In the genomic region with DNA sequence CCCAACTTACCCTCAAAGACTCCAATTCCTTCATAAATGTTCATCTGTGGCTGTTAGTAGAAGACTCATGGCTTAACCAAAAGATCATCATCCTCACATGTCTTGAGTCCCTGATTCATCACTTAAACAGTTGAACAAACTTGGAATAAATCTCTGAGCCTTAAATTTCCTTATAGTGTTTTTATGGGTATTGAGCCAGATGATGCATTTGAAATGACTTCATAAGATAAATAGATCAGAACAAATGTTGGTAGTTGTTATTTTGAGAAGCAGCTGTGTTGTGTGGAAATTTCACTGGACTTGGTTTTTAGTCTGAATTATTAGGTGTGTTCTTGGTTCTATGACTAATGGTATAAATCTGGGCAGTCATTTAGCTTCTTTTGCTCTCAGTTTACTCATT, we compare ENCODE assay signal across 19 cellular contexts.
A peak's percentile ranks its signal among the peaks of the same experiment; 100 is the strongest.
DNase-seq lines count a peak whose midpoint lies in the region; ATAC-seq, FAIRE-seq and TF ChIP-seq lines count a peak whose summit lies in the region.
"Had no signal": no experiment of that assay in that cellular context is flagged by ENCODE, and none has a peak within 500 bp of the region (broad histone marks: within the 10 kb centered on the region; RNA-seq: fewer than 3 reads in every experiment).

No MANE protein-coding gene starts in this region.

- H3K4me1 ChIP-seq in endothelial cell of umbilical vein (ENCODE audit: control insufficient read depth, extremely low read depth, insufficient read depth, low read length) (no peaks in the 10 kb centered on the region), mesenchymal stem cell (ENCODE audit: control insufficient read depth, insufficient read depth, low read depth, low read length) (no peaks in the 10 kb centered on the region), SK-N-SH (ENCODE audit: control insufficient read depth in 1 of 2, insufficient read depth in 2 of 2, low read depth in 1 of 2, low read length in 1 of 2) (no peaks in the 10 kb centered on the region)
- H3K4me1 ChIP-seq: right lobe of liver had no signal

- TF ChIP-seq RAD21 in SK-N-SH (IDR thresholded peaks at IDR 0.05; ENCODE audit: low read length), result no peak

- no peaks in the 10 kb centered on the region for H3K79me2 ChIP-seq in endothelial cell of umbilical vein (ENCODE audit: control insufficient read depth, insufficient read depth, low read length)
- no peaks in the 10 kb centered on the region for H3K79me2 ChIP-seq in SK-N-SH (ENCODE audit: insufficient read depth)

- no peaks in the 10 kb centered on the region for H4K20me1 ChIP-seq in endothelial cell of umbilical vein (replicated peaks; ENCODE audit: control insufficient read depth, extremely low read depth, insufficient read depth, low read length)
- no peaks in the 10 kb centered on the region for H4K20me1 ChIP-seq in SK-N-SH (ENCODE audit: insufficient read depth)

- H2BK120ac ChIP-seq in mesenchymal stem cell (ENCODE audit: low read depth, low read length), result no peak overlapping the region

- H4K91ac ChIP-seq in mesenchymal stem cell (ENCODE audit: low read length), result no peak overlapping the region

- H3K27me3 ChIP-seq in BJ (ENCODE audit: control insufficient read depth, insufficient read depth, low read length), result no peaks in the 10 kb centered on the region; the same call in 1 of the 2 replicates
- no peaks in the 10 kb centered on the region for H3K27me3 ChIP-seq in endothelial cell of umbilical vein (ENCODE audit: control insufficient read depth in 2 of 2, insufficient read depth in 2 of 2, low read length in 2 of 2)
- H3K27me3 ChIP-seq in mesenchymal stem cell (ENCODE audit: control insufficient read depth in 1 of 2, insufficient read depth in 1 of 2, low read length in 2 of 2), result no peaks in the 10 kb centered on the region
- H3K27me3 ChIP-seq in SK-N-SH (ENCODE audit: insufficient read depth), result no peaks in the 10 kb centered on the region
- H3K27me3 ChIP-seq: dorsolateral prefrontal cortex, right lobe of liver had no signal

- H3K4me3 ChIP-seq in BJ (ENCODE audit: low read depth, low read length) (no peak overlapping the region), endothelial cell of umbilical vein (replicated peaks in 1 of 3; ENCODE audit: insufficient read depth in 1 of 3, low read depth in 1 of 3, low read length in 3 of 3) (no peak overlapping the region), mesenchymal stem cell (ENCODE audit: insufficient read depth in 1 of 2, low read depth in 1 of 2, low read length in 2 of 2) (no peak overlapping the region), SK-N-SH (ENCODE audit: low read depth in 2 of 2, low read length in 1 of 2) (no peak overlapping the region)
- H3K4me3 ChIP-seq: dorsolateral prefrontal cortex, GM12878, K562, right lobe of liver had no signal

- FAIRE-seq in endothelial cell of umbilical vein (lab: Jason Lieb, UNC), result no peak
- FAIRE-seq: GM12878, K562 had no signal

- intact Hi-C loops in endothelial cell of umbilical vein (cut with micrococcal nuclease), result no loop called here

- H3K4me2 ChIP-seq in endothelial cell of umbilical vein (ENCODE audit: insufficient read depth, low read length) (no peak overlapping the region), mesenchymal stem cell (ENCODE audit: low read length, poor library complexity, severe bottlenecking) (no peak overlapping the region), SK-N-SH (no peak overlapping the region)

- no peak overlapping the region for H3K14ac ChIP-seq in mesenchymal stem cell (ENCODE audit: low read length in 2 of 2)

- DNase-seq in BJ (ENCODE audit: low read depth) (peak; percentile 99), M059J (ENCODE audit: low read depth) (peak; percentile 24), endothelial cell of umbilical vein (ENCODE audit: low read depth, low spot score) (peak; percentile 5), mesenchymal stem cell (peak; percentile 3), SK-N-SH (no peak), DMS 273 (lab: John Stamatoyannopoulos, UW; ENCODE audit: unreplicated experiment) (no peak)
- DNase-seq: activated CD4-positive, alpha-beta memory T cell treated with anti-CD3 and anti-CD28 coated beads, Interleukin-2, amount 10 ng/mL, durations not matched to agents 7 days and 5 days; anterior cingulate cortex; dorsolateral prefrontal cortex; immature natural killer cell; NCI-H1694; NCI-H446 treated with DMSO at 0.1 percent for 48 hours; right lobe of liver had no signal

- H2BK15ac ChIP-seq in mesenchymal stem cell (ENCODE audit: low read depth, poor library complexity, severe bottlenecking), result no peak overlapping the region

- no peaks in the 10 kb centered on the region for H3K79me1 ChIP-seq in mesenchymal stem cell (replicated peaks; ENCODE audit: low read length, poor library complexity, severe bottlenecking)

- no peak overlapping the region for H3K27ac ChIP-seq in endothelial cell of umbilical vein (ENCODE audit: insufficient read depth, low read depth, low read length)
- peak overlapping the region; percentile 38 for H3K27ac ChIP-seq in mesenchymal stem cell (ENCODE audit: low read length, poor library complexity, severe bottlenecking)
- no peak overlapping the region for H3K27ac ChIP-seq in SK-N-SH (ENCODE audit: low read depth in 2 of 2, low read length in 1 of 2)
- H3K27ac ChIP-seq: C4-2B, dorsolateral prefrontal cortex, right lobe of liver had no signal

- no peak for TF ChIP-seq CTCF in BJ (IDR thresholded peaks at IDR 0.05; ENCODE audit: insufficient read depth, low read depth, low read length)
- no peak for TF ChIP-seq CTCF in endothelial cell of umbilical vein (IDR thresholded peaks at IDR 0.05; ENCODE audit: extremely low read depth in 1 of 2, insufficient read depth in 1 of 2, low read depth in 1 of 2, low read length in 2 of 2)
- TF ChIP-seq CTCF in SK-N-SH (IDR thresholded peaks at IDR 0.05), result no peak

- H3K18ac ChIP-seq in mesenchymal stem cell (ENCODE audit: low read depth in 1 of 2, low read length in 2 of 2), result no peak overlapping the region

- BruUV-seq in endothelial cell of umbilical vein (replicated peaks; lab: Mats Ljungman, UMichigan), result no TSS peak

- dilution Hi-C loops in endothelial cell of umbilical vein (cut with MboI; ENCODE audit: extremely low pct_ligation_motif_present, low sequenced_read_pairs), result no loop called here

- ATAC-seq in GM18907 (IDR thresholded peaks at IDR 0.05; ENCODE audit: unreplicated experiment), result no peak
- ATAC-seq in HG03520 (IDR thresholded peaks at IDR 0.05; ENCODE audit: unreplicated experiment), result no peak
- ATAC-seq: GM12878; K562; right lobe of liver; stimulated activated memory B cell treated with anti-CD40 and anti-IgM and Interleukin-4, amounts not matched to agents 10 μg/mL and 1 μg/mL and 100 μg/mL, for 72 hours had no signal

- no peak overlapping the region for H4K8ac ChIP-seq in mesenchymal stem cell (ENCODE audit: low read length)

- H2BK5ac ChIP-seq in mesenchymal stem cell (ENCODE audit: low read depth, low read length, poor library complexity, severe bottlenecking), result no peak overlapping the region

- H3K9ac ChIP-seq in endothelial cell of umbilical vein (replicated peaks; ENCODE audit: extremely low read depth, insufficient read depth, low read length), result no peak overlapping the region
- H3K9ac ChIP-seq in mesenchymal stem cell (ENCODE audit: low read length), result peak overlapping the region; percentile 79
- no peak overlapping the region for H3K9ac ChIP-seq in SK-N-SH

- H3K9me3 ChIP-seq in endothelial cell of umbilical vein (replicated peaks; ENCODE audit: control insufficient read depth, insufficient read depth, low read length) (no peaks in the 10 kb centered on the region), mesenchymal stem cell (ENCODE audit: control insufficient read depth, low read length) (no peaks in the 10 kb centered on the region), SK-N-SH (no peaks in the 10 kb centered on the region)
- H3K9me3 ChIP-seq: right lobe of liver had no signal

- H3K23ac ChIP-seq in mesenchymal stem cell (ENCODE audit: low read length in 2 of 2), result no peak overlapping the region

- no peaks in the 10 kb centered on the region for H3K9me1 ChIP-seq in endothelial cell of umbilical vein (replicated peaks; ENCODE audit: control insufficient read depth, extremely low read depth, insufficient read depth, low read length)

- CTCF ChIA-PET in BJ (lab: Yijun Ruan, JAX), result interaction anchor here (1.0 kb wide), 1 partner anchor 9 kb away, joined by 7 read pairs; no protein-coding TSS in a partner anchor
- CTCF ChIA-PET in endothelial cell of umbilical vein (lab: Charles Lee), result no interaction called here
- CTCF ChIA-PET in SK-N-SH (lab: Yijun Ruan, JAX), result no interaction called here

- no peak for TF ChIP-seq EP300 in SK-N-SH (IDR thresholded peaks at IDR 0.05; ENCODE audit: borderline replicate concordance in 1 of 2, low read depth in 1 of 2, low read length in 1 of 2)

- no peak for TF ChIP-seq POLR2A in endothelial cell of umbilical vein (IDR thresholded peaks at IDR 0.05; ENCODE audit: low read depth, low read length)

- no peak overlapping the region for H2BK12ac ChIP-seq in mesenchymal stem cell (ENCODE audit: low read length in 2 of 2)

- no peaks in the 10 kb centered on the region; the same call in 1 of the 2 replicates for H3K9me2 ChIP-seq in SK-N-SH

- H3K36me3 ChIP-seq in BJ (ENCODE audit: control insufficient read depth, insufficient read depth, low read length), result no peaks in the 10 kb centered on the region
- H3K36me3 ChIP-seq in endothelial cell of umbilical vein (ENCODE audit: control insufficient read depth in 2 of 2, extremely low read depth in 1 of 2, insufficient read depth in 2 of 2, low read length in 2 of 2), result no peaks in the 10 kb centered on the region
- no peaks in the 10 kb centered on the region for H3K36me3 ChIP-seq in mesenchymal stem cell (ENCODE audit: control insufficient read depth in 1 of 2, insufficient read depth in 2 of 2, low read depth in 1 of 2, low read length in 2 of 2)
- no peaks in the 10 kb centered on the region for H3K36me3 ChIP-seq in SK-N-SH (replicated peaks in 1 of 2; ENCODE audit: control insufficient read depth in 1 of 2, insufficient read depth in 2 of 2, low read length in 1 of 2)
- H3K36me3 ChIP-seq: right lobe of liver had no signal

- no peak overlapping the region for H3K4ac ChIP-seq in mesenchymal stem cell (ENCODE audit: low read depth in 1 of 2, low read length in 2 of 2)

- no peaks in the 10 kb centered on the region for H3F3A ChIP-seq in SK-N-SH (replicated peaks; ENCODE audit: insufficient read depth)

- POLR2A ChIA-PET in BJ (lab: Charles Lee), result no interaction called here
- POLR2A ChIA-PET in endothelial cell of umbilical vein (lab: Charles Lee), result no interaction called here
- POLR2A ChIA-PET in SK-N-SH (lab: Yijun Ruan, JAX), result no interaction called here

- no peak overlapping the region for H2AK5ac ChIP-seq in mesenchymal stem cell (ENCODE audit: low read length, severe bottlenecking)

- H2AFZ ChIP-seq in endothelial cell of umbilical vein (ENCODE audit: low read depth, low read length) (no peak overlapping the region), mesenchymal stem cell (ENCODE audit: low read depth, low read length) (no peak overlapping the region), SK-N-SH (ENCODE audit: low read depth) (no peak overlapping the region)

TF ChIP-seq in endothelial cell of umbilical vein, 7 proteins besides CTCF, POLR2A, EP300 and RAD21 (continues in another document):
- TF ChIP-seq MYC (IDR thresholded peaks at IDR 0.05; ENCODE audit: low read depth, low read length) (no peak), POLR2AphosphoS5 (IDR thresholded peaks at IDR 0.05; ENCODE audit: insufficient read depth, low read depth, low read length) (no peak)

TF ChIP-seq in SK-N-SH, 30 proteins besides CTCF, POLR2A, EP300 and RAD21 (continues in another document):
- TF ChIP-seq NFIC (IDR thresholded peaks at IDR 0.05; ENCODE audit: borderline replicate concordance), result no peak

Comparison
In these comparisons a context has a peak if more than half of its experiments do, and no peak if none do; other contexts are left out.
1. DNase-seq: peak in BJ (single experiment), M059J (single experiment), endothelial cell of umbilical vein (single experiment) and mesenchymal stem cell (single experiment); none in SK-N-SH (single experiment) and DMS 273 (single experiment).